Comparison of ENCODE assay signal across 24 cellular contexts in the genomic region with DNA sequence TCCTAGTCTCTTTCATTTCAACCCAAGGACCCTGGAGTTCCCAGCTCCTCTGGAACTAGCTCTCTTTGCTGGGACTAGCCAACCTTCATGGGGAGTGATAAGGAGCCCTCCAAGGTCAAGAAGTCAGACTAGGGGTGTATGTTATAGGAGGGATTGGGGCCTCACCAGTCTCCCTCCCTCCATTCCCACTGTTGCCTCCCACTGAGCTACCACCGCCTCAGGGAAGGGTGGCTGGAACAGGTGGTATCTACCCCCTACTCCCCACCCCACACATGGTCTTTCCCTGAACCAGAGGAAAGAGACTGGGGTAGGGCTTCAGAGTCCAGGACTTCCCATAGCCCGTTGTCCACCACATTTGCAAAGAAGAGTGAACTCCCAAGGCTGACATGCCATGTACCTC. TPM values are rescaled to one million over a fixed set of nuclear protein-coding genes. Genes with fewer than 3 reads are reported as not detected.
DNase-seq lines count a peak whose midpoint lies in the region; ATAC-seq, FAIRE-seq and TF ChIP-seq lines count a peak whose summit lies in the region.
"Had no signal": no experiment of that assay in that cellular context is flagged by ENCODE, and none has a peak within 500 bp of the region (broad histone marks: within the 10 kb centered on the region; RNA-seq: fewer than 3 reads in every experiment).

No MANE protein-coding gene starts in this region.

- peaks cover 18% of the 10 kb centered on the region; the same call in 1 of the 2 replicates for H3F3A ChIP-seq in GM23338 (replicated peaks; ENCODE audit: low read depth)
- no peaks in the 10 kb centered on the region for H3F3A ChIP-seq in smooth muscle cell (ENCODE audit: low read depth)

- no peak for ATAC-seq in GM23338
- no peak for ATAC-seq in HG03196 (IDR thresholded peaks at IDR 0.05; ENCODE audit: unreplicated experiment)
- no peak for ATAC-seq in GM21367 (IDR thresholded peaks at IDR 0.05; ENCODE audit: unreplicated experiment)
- ATAC-seq: CD8-positive, alpha-beta T cell; lower lobe of right lung; naive thymus-derived CD8-positive, alpha-beta T cell had no signal

- peaks cover 21% of the 10 kb centered on the region for H4K20me1 ChIP-seq in GM23338 (replicated peaks; ENCODE audit: insufficient read depth)
- no peaks in the 10 kb centered on the region for H4K20me1 ChIP-seq in smooth muscle cell (ENCODE audit: low read depth)

- H3K4me2 ChIP-seq in GM23338 (no peak overlapping the region), smooth muscle cell (no peak overlapping the region)

- peak overlapping the region; percentile 47 to 99 for H3K9ac ChIP-seq in colonic mucosa (ENCODE audit: low read depth in 2 of 2, low read length in 2 of 2)
- H3K9ac ChIP-seq in smooth muscle cell (ENCODE audit: low read depth) = no peak overlapping the region
- H3K9ac ChIP-seq: GM23248 had no signal

- H3K4me3 ChIP-seq in GM23338 (peak overlapping the region; percentile 84; the same call in 1 of the 2 replicates), colonic mucosa (peak overlapping the region; percentile 61), mesodermal cell (ENCODE audit: extremely low read depth, insufficient read depth, low read length, poor library complexity, severe bottlenecking) (no peak overlapping the region), smooth muscle cell (peak overlapping the region; percentile 56)
- H3K4me3 ChIP-seq: GM23248, spleen, thyroid gland had no signal

- intact Hi-C loops in colonic mucosa (cut with DNase I) = no loop called here

- 88% methylated on average over 1 of the region's 2 CpGs; no CpG with 5 or more reads in 1 of the 2 experiments for WGBS in mesodermal cell (ENCODE audit: insufficient coverage in 2 of 2), 2 experiments
- WGBS in smooth muscle cell (ENCODE audit: low lambda C conversion rate) = 97% methylated on average over 2 of the region's 2 CpGs

- no peak overlapping the region for H2AFZ ChIP-seq in GM23338
- H2AFZ ChIP-seq in smooth muscle cell (ENCODE audit: low read depth) = no peak overlapping the region
- H2AFZ ChIP-seq: GM23248 had no signal

- H3K4me3 Mint-ChIP-seq in GM23338 = 0 out of 3 replicates have a peak overlapping the region, but pooled peaks have one; percentile 90
- H3K4me3 Mint-ChIP-seq: activated CD4-positive, alpha-beta memory T cell treated with anti-CD3 and anti-CD28 coated beads for 36 hours; activated naive CD4-positive, alpha-beta T cell treated with anti-CD3 and anti-CD28 coated beads for 36 hours had no signal

- no peak for FAIRE-seq in H54 (lab: Jason Lieb, UNC)
- FAIRE-seq: astrocyte, GM18507 had no signal

- no peaks in the 10 kb centered on the region for H3K9me3 ChIP-seq in colonic mucosa
- no peaks in the 10 kb centered on the region for H3K9me3 ChIP-seq in mesodermal cell (ENCODE audit: control insufficient read depth, low read length)
- H3K9me3 ChIP-seq in smooth muscle cell (replicated peaks; ENCODE audit: low read depth) = no peaks in the 10 kb centered on the region
- H3K9me3 ChIP-seq: lower lobe of right lung, spleen, thyroid gland had no signal

- no peak overlapping the region for H3K27ac ChIP-seq in GM23338 (ENCODE audit: low read depth)
- peak overlapping the region; percentile 96 for H3K27ac ChIP-seq in colonic mucosa
- peak overlapping the region; percentile 23 for H3K27ac ChIP-seq in mesodermal cell (ENCODE audit: low read depth, low read length, severe bottlenecking)
- H3K27ac ChIP-seq in smooth muscle cell (ENCODE audit: low read depth) = no peak overlapping the region
- H3K27ac ChIP-seq: GM23248, spleen, thyroid gland had no signal

- no peaks in the 10 kb centered on the region for H3K9me3 Mint-ChIP-seq in GM23338
- H3K9me3 Mint-ChIP-seq: activated CD4-positive, alpha-beta memory T cell treated with anti-CD3 and anti-CD28 coated beads for 36 hours; activated naive CD4-positive, alpha-beta T cell treated with anti-CD3 and anti-CD28 coated beads for 36 hours; CD8-positive, alpha-beta T cell; IgD-negative memory B cell; naive thymus-derived CD8-positive, alpha-beta T cell had no signal

- peaks cover 39% of the 10 kb centered on the region for H3K36me3 Mint-ChIP-seq in GM23338 (ENCODE audit: low read depth)
- H3K36me3 Mint-ChIP-seq: activated CD4-positive, alpha-beta memory T cell treated with anti-CD3 and anti-CD28 coated beads for 36 hours; CD8-positive, alpha-beta T cell; IgD-negative memory B cell; naive thymus-derived CD8-positive, alpha-beta T cell had no signal

- H3K27ac Mint-ChIP-seq in GM23338 = no peak overlapping the region
- H3K27ac Mint-ChIP-seq: activated CD4-positive, alpha-beta memory T cell treated with anti-CD3 and anti-CD28 coated beads for 36 hours; activated naive CD4-positive, alpha-beta T cell treated with anti-CD3 and anti-CD28 coated beads for 36 hours; CD8-positive, alpha-beta T cell; IgD-negative memory B cell had no signal

- no peak for TF ChIP-seq CTCF in GM23338 (conservative IDR thresholded peaks at IDR 0.05; ENCODE audit: low read depth in 2 of 2)
- TF ChIP-seq CTCF in colonic mucosa (IDR thresholded peaks at IDR 0.05) = no peak
- no peak for TF ChIP-seq CTCF in smooth muscle cell (IDR thresholded peaks at IDR 0.05; ENCODE audit: borderline replicate concordance, insufficient read depth, poor library complexity, severe bottlenecking)

- H3K36me3 ChIP-seq in GM23338 (ENCODE audit: insufficient read depth) (0 out of 2 replicates have a peak, but pooled peaks cover 11% of the 10 kb centered on the region), colonic mucosa (no peaks in the 10 kb centered on the region), mesodermal cell (ENCODE audit: control insufficient read depth, insufficient read depth, low read length) (no peaks in the 10 kb centered on the region), smooth muscle cell (ENCODE audit: low read depth) (no peaks in the 10 kb centered on the region)
- H3K36me3 ChIP-seq: spleen, thyroid gland had no signal

- H3K79me2 ChIP-seq in GM23338 (replicated peaks; ENCODE audit: insufficient read depth) = peaks cover 30% of the 10 kb centered on the region
- no peaks in the 10 kb centered on the region for H3K79me2 ChIP-seq in smooth muscle cell (ENCODE audit: low read depth)

- DNase-seq in GM23338 (ENCODE audit: low spot score) (no peak), colonic mucosa (no peak), smooth muscle cell (lab: John Stamatoyannopoulos, UW; ENCODE audit: unreplicated experiment) (no peak), H54 (ENCODE audit: insufficient read length, low spot score) (no peak), ecto neural progenitor cell (ENCODE audit: low spot score) (no peak)
- DNase-seq: activated CD4-positive, alpha-beta memory T cell treated with anti-CD3 and anti-CD28 coated beads for 36 hours; activated naive CD4-positive, alpha-beta T cell treated with anti-CD3 and anti-CD28 coated beads for 36 hours; CD8-positive, alpha-beta T cell; erythroblast; GM23248; lower lobe of right lung; naive thymus-derived CD8-positive, alpha-beta T cell; NCI-H2029; NCI-H510A; spleen; T-helper 1 cell; thyroid gland had no signal

- no peak for TF ChIP-seq POLR2A in H54 (IDR thresholded peaks at IDR 0.05; ENCODE audit: low read depth, low read length)

- H3K4me1 ChIP-seq in GM23338 (ENCODE audit: insufficient read depth) = peaks cover 22% of the 10 kb centered on the region
- H3K4me1 ChIP-seq in colonic mucosa = peaks cover 7% of the 10 kb centered on the region
- peaks cover 17% of the 10 kb centered on the region for H3K4me1 ChIP-seq in mesodermal cell (ENCODE audit: control insufficient read depth, insufficient read depth, low read length, poor library complexity, severe bottlenecking)
- H3K4me1 ChIP-seq in smooth muscle cell (ENCODE audit: low read depth) = peaks cover 3% of the 10 kb centered on the region

- H3K27me3 ChIP-seq in GM23338 (ENCODE audit: insufficient read depth) (no peaks in the 10 kb centered on the region), colonic mucosa (no peaks in the 10 kb centered on the region), smooth muscle cell (ENCODE audit: low read depth) (peaks cover 10% of the 10 kb centered on the region)
- H3K27me3 ChIP-seq: thyroid gland had no signal

- H3K4me1 Mint-ChIP-seq in GM23338 = peaks cover 38% of the 10 kb centered on the region

- peaks cover 6% of the 10 kb centered on the region for H3K27me3 Mint-ChIP-seq in GM23338 (ENCODE audit: insufficient read depth, low read depth, poor library complexity)

- no peaks in the 10 kb centered on the region for H3K9me2 ChIP-seq in GM23338 (ENCODE audit: insufficient read depth)

TF ChIP-seq in GM23338, 12 proteins besides CTCF, POLR2A, EP300 and RAD21:
- no peak for TF ChIP-seq EZH2phosphoT487 (IDR thresholded peaks at IDR 0.05; ENCODE audit: unreplicated experiment)
TF ChIP-seq in GM23338: peak in this region for 0.

RNA-seq across cellular contexts. Expression of a gene that starts 2.4 kb away (rescaled TPM):
- 44.4 and 54.4 TPM in 2 replicates for total RNA-seq in GM23338 (2014; rRNA removed; shearing (Covaris generic))
- 21.0 and 23.3 TPM in 2 replicates for polyA plus RNA-seq in GM23338 (2016; fragmentation: Nextera tagmentation; extraction: Ambion mirVana)
- total RNA-seq in colonic mucosa = 100 to 1,000 TPM; 158 to 206 TPM
- 22.3 TPM for polyA plus RNA-seq in mesodermal cell (2013, experiment 1 of 2)
- polyA plus RNA-seq in mesodermal cell (2013, experiment 2 of 2) = 17.1 TPM
- 7.2 and 9.2 TPM in 2 replicates for total RNA-seq in smooth muscle cell
- 1.2 and 9.8 TPM in 2 replicates for polyA plus RNA-seq in smooth muscle cell
- total RNA-seq: glomerular endothelial cell had no signal

RNA-seq across cellular contexts. Expression of a gene that starts 22.0 kb away (rescaled TPM):
- 231 and 237 TPM in 2 replicates for total RNA-seq in GM23338 (2014; rRNA removed; shearing (Covaris generic))
- 349 and 373 TPM in 2 replicates for polyA plus RNA-seq in GM23338 (2016; fragmentation: Nextera tagmentation; extraction: Ambion mirVana)
- 100 to 1,000 TPM in 1 of 2 donors, 10 to 100 TPM in 1; 69.6 to 155 TPM for total RNA-seq in colonic mucosa
- polyA plus RNA-seq in mesodermal cell (2013, experiment 1 of 2) = 162 TPM
- 143 TPM for polyA plus RNA-seq in mesodermal cell (2013, experiment 2 of 2)
- total RNA-seq in smooth muscle cell = 88.6 and 118 TPM in 2 replicates
- polyA plus RNA-seq in smooth muscle cell = 99.8 and 113 TPM in 2 replicates

RNA-seq across cellular contexts. Expression of a gene that starts 34.1 kb away (rescaled TPM):
- 1,633 and 2,039 TPM in 2 replicates for total RNA-seq in GM23338 (2014; rRNA removed; shearing (Covaris generic))
- polyA plus RNA-seq in GM23338 (2016; fragmentation: Nextera tagmentation; extraction: Ambion mirVana) = 3,858 and 3,875 TPM in 2 replicates
- total RNA-seq in colonic mucosa = 1,000 to 10,000 TPM; 3,248 to 3,669 TPM
- 4,048 TPM for polyA plus RNA-seq in mesodermal cell (2013, experiment 1 of 2)
- 3,832 TPM for polyA plus RNA-seq in mesodermal cell (2013, experiment 2 of 2)
- total RNA-seq in smooth muscle cell = 2,929 and 3,246 TPM in 2 replicates
- 2,414 and 2,571 TPM in 2 replicates for polyA plus RNA-seq in smooth muscle cell

RNA-seq across cellular contexts. Expression of a gene that starts 35.7 kb away (rescaled TPM):
- 4.2 and 5.4 TPM in 2 replicates for total RNA-seq in GM23338 (2014; rRNA removed; shearing (Covaris generic))
- polyA plus RNA-seq in GM23338 (2016; fragmentation: Nextera tagmentation; extraction: Ambion mirVana) (2.2 and 2.7 TPM in 2 replicates), smooth muscle cell (2.8 TPM in 2 replicates)
- total RNA-seq in colonic mucosa (1 to 10 TPM; 3.5 to 6.1 TPM), smooth muscle cell (1.9 and 6.7 TPM in 2 replicates)
- polyA plus RNA-seq in mesodermal cell (2013, experiment 1 of 2) = 3.9 TPM
- polyA plus RNA-seq in mesodermal cell (2013, experiment 2 of 2) = 2.8 TPM

RNA-seq across cellular contexts. Expression of a gene that starts 40.7 kb away (rescaled TPM):
- total RNA-seq in GM23338 (2014; rRNA removed; shearing (Covaris generic)) = 321 and 655 TPM in 2 replicates
- 772 and 774 TPM in 2 replicates for polyA plus RNA-seq in GM23338 (2016; fragmentation: Nextera tagmentation; extraction: Ambion mirVana)
- total RNA-seq in colonic mucosa = 10 to 100 TPM; 53.1 to 80.5 TPM
- polyA plus RNA-seq in mesodermal cell (2013, experiment 1 of 2) = 2,353 TPM
- 2,122 TPM for polyA plus RNA-seq in mesodermal cell (2013, experiment 2 of 2)
- total RNA-seq in smooth muscle cell = 731 and 845 TPM in 2 replicates
- polyA plus RNA-seq in smooth muscle cell = 282 and 323 TPM in 2 replicates

Comparison
In these comparisons a context has a peak if more than half of its experiments do, and no peak if none do; other contexts are left out.
1. H3K27ac ChIP-seq: peak in colonic mucosa (single experiment) and mesodermal cell (single experiment); none in GM23338 (single experiment) and smooth muscle cell (single experiment).